In the genomic region with DNA sequence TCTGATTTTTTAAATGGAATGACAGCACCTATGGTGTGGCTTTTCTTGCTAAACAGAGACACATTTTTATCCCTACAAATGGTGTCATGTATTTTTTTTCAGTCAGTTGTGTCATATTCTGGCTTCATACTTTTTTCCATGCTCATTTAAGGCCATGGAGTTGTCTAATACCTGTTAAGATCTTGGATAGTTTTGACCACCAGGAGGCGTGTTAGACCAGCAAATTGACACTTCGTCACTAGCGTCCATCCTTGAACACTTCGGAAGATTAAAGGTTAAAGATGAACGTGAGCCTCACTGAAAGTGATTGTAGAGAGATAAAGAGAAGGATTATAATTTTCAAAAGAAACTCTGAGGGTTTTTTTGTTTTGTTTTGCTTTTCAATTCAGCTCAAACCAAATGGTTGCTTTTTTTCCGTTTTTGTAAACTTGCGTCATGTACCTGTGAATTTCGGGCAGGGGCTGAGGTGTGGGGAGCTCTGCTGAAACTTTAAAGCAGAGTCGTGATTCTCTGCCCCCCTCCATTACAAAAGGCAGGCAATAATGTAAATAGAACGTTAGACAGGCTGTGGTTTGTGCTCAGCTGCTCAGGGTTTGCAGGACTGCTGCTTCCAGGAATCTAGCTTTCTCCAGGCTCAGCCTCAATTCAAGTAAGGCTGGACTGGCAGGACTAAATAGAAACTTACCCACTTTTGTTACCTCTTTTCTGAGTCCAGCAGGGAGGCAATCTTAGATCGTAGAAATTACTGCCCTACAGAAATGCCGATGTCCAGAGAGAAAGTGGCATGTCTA, we compare ENCODE assay signal across 8 cellular contexts.
DNase-seq lines count a peak whose midpoint lies in the region; ATAC-seq, FAIRE-seq and TF ChIP-seq lines count a peak whose summit lies in the region.

No MANE protein-coding gene starts in this region.

- no peaks in the 10 kb centered on the region for H3K79me2 ChIP-seq in OCI-LY3 (ENCODE audit: low read length)

- no peak overlapping the region for H2AFZ ChIP-seq in OCI-LY3 (ENCODE audit: low read depth, low read length)

- WGBS in thyroid gland, 2 donors, result 34 to 36% methylated on average over 12 of the region's 12 CpGs

- no peaks in the 10 kb centered on the region for H3K4me1 ChIP-seq in OCI-LY3 (ENCODE audit: low read length)
- H3K4me1 ChIP-seq in thyroid gland, result no peaks in the 10 kb centered on the region

- intact Hi-C loops in thyroid gland (cut with DNase I), result loop anchor here (5.0 kb wide), 1 partner anchor 248 kb away; no protein-coding TSS in a partner anchor

- no peaks in the 10 kb centered on the region for H4K20me1 ChIP-seq in OCI-LY3 (ENCODE audit: insufficient read depth, low read length)

- peak; percentile 52 for FAIRE-seq in bronchial epithelial cell (lab: Jason Lieb, UNC)

- TF ChIP-seq CTCF in LNCaP clone FGC (IDR thresholded peaks at IDR 0.05; ENCODE audit: control insufficient read depth, extremely low read depth, insufficient read depth), result peak; percentile 84
- TF ChIP-seq CTCF in OCI-LY3 (IDR thresholded peaks at IDR 0.05; ENCODE audit: low read depth, low read length), result peak; percentile 96
- TF ChIP-seq CTCF in bronchial epithelial cell (IDR thresholded peaks at IDR 0.05; ENCODE audit: insufficient read depth, low read length, severe bottlenecking), result peak; percentile 66
- TF ChIP-seq CTCF in thyroid gland (IDR thresholded peaks at IDR 0.05), result peak; percentile 51 to 89 (median 72)

- H3K4me3 ChIP-seq in LNCaP clone FGC (ENCODE audit: low read depth, low read length) (no peak overlapping the region), OCI-LY3 (ENCODE audit: low read length) (no peak overlapping the region), bronchial epithelial cell (ENCODE audit: low read depth, low read length) (no peak overlapping the region), thyroid gland (replicated peaks in 1 of 3) (no peak overlapping the region)

- no peak for TF ChIP-seq POLR2A in thyroid gland (IDR thresholded peaks at IDR 0.05)

- no peak overlapping the region; the same call in 1 of the 2 replicates for H3K4me2 ChIP-seq in OCI-LY3 (ENCODE audit: low read length)

- H3K36me3 ChIP-seq in OCI-LY3 (replicated peaks; ENCODE audit: low read depth, low read length), result no peaks in the 10 kb centered on the region
- no peaks in the 10 kb centered on the region for H3K36me3 ChIP-seq in bronchial epithelial cell (ENCODE audit: control insufficient read depth, insufficient read depth, low read length)
- H3K36me3 ChIP-seq in thyroid gland, result no peaks in the 10 kb centered on the region

- peak; percentile 82 for ATAC-seq in left lobe of liver

- H3K9me3 ChIP-seq in OCI-LY3 (ENCODE audit: insufficient read depth, low read length), result no peaks in the 10 kb centered on the region
- no peaks in the 10 kb centered on the region for H3K9me3 ChIP-seq in thyroid gland

- H3K9ac ChIP-seq in OCI-LY3 (ENCODE audit: low read length), result no peak overlapping the region

- DNase-seq in ACHN (peak; percentile 64), GM04503 (ENCODE audit: low read depth) (peak; percentile 3), LNCaP clone FGC (ENCODE audit: low read depth) (peak; percentile 37), bronchial epithelial cell (ENCODE audit: low read depth) (peak; percentile 77), left lobe of liver (ENCODE audit: low spot score) (no peak), thyroid gland (peak; percentile 37 to 48)
- DNase-seq in central memory CD4-positive, alpha-beta T cell, result no peak

- 0 out of 2 replicates have a peak, but pooled peaks cover 4% of the 10 kb centered on the region for H3K27me3 ChIP-seq in OCI-LY3 (ENCODE audit: low read depth, low read length)
- H3K27me3 ChIP-seq in bronchial epithelial cell (ENCODE audit: control insufficient read depth, insufficient read depth, low read length), result no peaks in the 10 kb centered on the region
- H3K27me3 ChIP-seq in thyroid gland, result no peaks in the 10 kb centered on the region

- in situ Hi-C loops in ACHN (cut with HindIII; ENCODE audit: low pct_ligation_motif_present, low pct_unique_long_range_greater_than_20kb, low sequenced_read_pairs), result loop anchor here (25.0 kb wide), 1 partner anchor 348 kb away; no protein-coding TSS in a partner anchor

- H3K27ac ChIP-seq in OCI-LY3 (ENCODE audit: low read length) (no peak overlapping the region), thyroid gland (no peak overlapping the region)

Comparison
In these comparisons a context has a peak if more than half of its experiments do, and no peak if none do; other contexts are left out.
1. DNase-seq: peak in ACHN (single experiment), GM04503 (single experiment), LNCaP clone FGC (single experiment), bronchial epithelial cell (single experiment) and thyroid gland (2 of 2); none in left lobe of liver (single experiment) and central memory CD4-positive, alpha-beta T cell (single experiment).
2. Peak in every context shown above with its lines, with median percentiles within 50 percentile points of each other: CTCF ChIP-seq.